ENCODE assay signal across 8 cellular contexts in the genomic region with DNA sequence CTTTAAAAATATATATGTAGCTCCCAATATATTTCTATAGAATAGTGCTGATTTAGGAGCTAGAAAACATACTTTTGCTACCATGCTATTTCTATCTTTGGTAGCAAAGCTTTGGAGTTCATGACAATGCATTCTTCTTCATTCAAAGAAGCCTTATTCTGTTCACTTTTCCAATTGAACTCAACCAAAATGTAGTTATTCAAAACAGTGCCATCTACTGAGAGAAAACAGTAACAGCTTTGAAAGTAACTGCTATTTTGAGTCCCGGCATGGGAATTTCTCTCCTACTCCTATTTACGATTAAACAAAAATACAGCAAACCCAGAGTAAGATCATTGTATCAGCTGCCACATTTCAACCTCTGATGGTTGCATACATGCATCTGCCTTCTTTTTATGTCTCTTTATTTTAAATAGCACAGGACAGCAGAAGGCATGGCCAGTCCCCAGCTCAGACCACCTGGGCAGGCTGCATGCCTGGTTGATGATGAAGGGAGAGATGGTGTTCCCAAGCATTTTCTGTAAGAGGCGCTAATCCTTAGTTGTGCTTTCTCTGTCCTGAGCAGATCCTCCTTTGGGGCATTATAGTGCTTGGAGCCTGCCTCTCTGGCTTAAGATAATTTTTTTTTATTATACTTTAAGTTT.
DNase-seq lines count a peak whose midpoint lies in the region; ATAC-seq, FAIRE-seq and TF ChIP-seq lines count a peak whose summit lies in the region.

No MANE protein-coding gene starts in this region.

- DNase-seq in D721Med (ENCODE audit: insufficient read length, low spot score) (no peak), adrenal gland (no peak), medulla oblongata (ENCODE audit: extremely low spot score) (peak; percentile 54), NCI-H2107 treated with DMSO at 0.1 percent for 48 hours (lab: John Stamatoyannopoulos, UW; ENCODE audit: unreplicated experiment) (no peak), NCI-H146 treated with DMSO at 0.1 percent for 48 hours (lab: John Stamatoyannopoulos, UW; ENCODE audit: unreplicated experiment) (no peak)
- peak; percentile 26 for DNase-seq in Jurkat, Clone E6-1 (ENCODE audit: low read depth, low spot score)

- peak; percentile 48 for TF ChIP-seq CTCF in D721Med (IDR thresholded peaks at IDR 0.05; ENCODE audit: insufficient read depth, missing control alignments)
- TF ChIP-seq CTCF in adrenal gland (IDR thresholded peaks at IDR 0.05) = peak; percentile 15 to 52 (median 30)

- no peak for FAIRE-seq in D721Med (lab: Jason Lieb, UNC)

- no peaks in the 10 kb centered on the region for H3K36me3 ChIP-seq in adrenal gland (replicated peaks in 1 of 2)

- H3K9me3 ChIP-seq in adrenal gland (replicated peaks in 1 of 3) = no peaks in the 10 kb centered on the region

- intact Hi-C loops in adrenal gland (cut with DNase I) = loop anchor here in 1 of 2 donors (10.0 kb wide), 1 partner anchor 235 kb away; no protein-coding TSS in a partner anchor

- WGBS in adrenal gland, 4 donors = 25 to 42% (median 29%) methylated on average over 3 of the region's 3 CpGs

- no peak for ATAC-seq in GM21447 (IDR thresholded peaks at IDR 0.05; ENCODE audit: unreplicated experiment)
- ATAC-seq in GM21717 (IDR thresholded peaks at IDR 0.05; ENCODE audit: unreplicated experiment) = no peak

- H3K4me3 ChIP-seq in Jurkat, Clone E6-1 (ENCODE audit: low read length) = no peak overlapping the region
- H3K4me3 ChIP-seq in adrenal gland = no peak overlapping the region

- H3K27me3 ChIP-seq in adrenal gland = no peaks in the 10 kb centered on the region

- no peak overlapping the region for H3K27ac ChIP-seq in adrenal gland

- TF ChIP-seq POLR2A in adrenal gland (IDR thresholded peaks at IDR 0.05) = no peak

- no peaks in the 10 kb centered on the region for H3K4me1 ChIP-seq in adrenal gland (replicated peaks in 1 of 2)

Comparison
In these comparisons a context has a peak if more than half of its experiments do, and no peak if none do; other contexts are left out.
1. DNase-seq: peak in Jurkat, Clone E6-1 (single experiment) and medulla oblongata (single experiment); none in D721Med (single experiment), adrenal gland (0 of 7), NCI-H2107 treated with DMSO at 0.1 percent for 48 hours (single experiment) and NCI-H146 treated with DMSO at 0.1 percent for 48 hours (single experiment).